10 cellular contexts compared by ENCODE assay signal in genomic region chr6:151806757-151807512, GRCh38. TPM values are rescaled to one million over a fixed set of nuclear protein-coding genes. Genes with fewer than 3 reads are reported as not detected.
A peak's percentile ranks its signal among the peaks of the same experiment; 100 is the strongest.
DNase-seq lines count a peak whose midpoint lies in the region; ATAC-seq and TF ChIP-seq lines count a peak whose summit lies in the region.
"Had no signal": no experiment of that assay in that cellular context is flagged by ENCODE, and none has a peak within 500 bp of the region (broad histone marks: within the 10 kb centered on the region; RNA-seq: fewer than 3 reads in every experiment).

No MANE protein-coding gene starts in this region.

- no peak overlapping the region for H4K91ac ChIP-seq in mesenchymal stem cell (ENCODE audit: low read length)

- peak overlapping the region; percentile 36 for H3K4me3 ChIP-seq in brain microvascular endothelial cell (ENCODE audit: low read depth, low read length)
- H3K4me3 ChIP-seq in mesenchymal stem cell (ENCODE audit: insufficient read depth in 1 of 2, low read depth in 1 of 2, low read length in 2 of 2) = peak overlapping the region in 1 of 2 experiments; percentile 61
- H3K4me3 ChIP-seq in upper lobe of right lung = peak overlapping the region; percentile 48

- no peak overlapping the region for H2BK12ac ChIP-seq in mesenchymal stem cell (ENCODE audit: low read length in 2 of 2)

- H3K9me3 ChIP-seq in mesenchymal stem cell (ENCODE audit: control insufficient read depth, low read length) (no peaks in the 10 kb centered on the region), upper lobe of right lung (no peaks in the 10 kb centered on the region)

- H3K27me3 Mint-ChIP-seq in activated T-cell treated with anti-CD3 and anti-CD28 coated beads, Interleukin-2, amount 50 U/mL, for 24 hours = peaks cover 67% of the 10 kb centered on the region

- H2AFZ ChIP-seq in mesenchymal stem cell (ENCODE audit: low read depth, low read length) = no peak overlapping the region

- no peaks in the 10 kb centered on the region for H3K36me3 Mint-ChIP-seq in activated T-cell treated with anti-CD3 and anti-CD28 coated beads, Interleukin-2, amount 50 U/mL, for 24 hours (ENCODE audit: low read depth)

- H3K27ac ChIP-seq in brain microvascular endothelial cell (no peak overlapping the region), mesenchymal stem cell (ENCODE audit: low read length, poor library complexity, severe bottlenecking) (no peak overlapping the region), upper lobe of right lung (no peak overlapping the region)
- H3K27ac ChIP-seq: RWPE1 had no signal

- intact Hi-C loops in upper lobe of right lung (cut with DNase I) = no loop called here

- H3K36me3 ChIP-seq in brain microvascular endothelial cell (replicated peaks) = no peaks in the 10 kb centered on the region
- H3K36me3 ChIP-seq in mesenchymal stem cell (ENCODE audit: control insufficient read depth in 1 of 2, insufficient read depth in 2 of 2, low read depth in 1 of 2, low read length in 2 of 2) = peaks cover 0 to 7% of the 10 kb centered on the region in 2 experiments
- no peaks in the 10 kb centered on the region for H3K36me3 ChIP-seq in upper lobe of right lung

- H3K27me3 ChIP-seq in brain microvascular endothelial cell (replicated peaks) (peaks cover 54% of the 10 kb centered on the region), mesenchymal stem cell (ENCODE audit: control insufficient read depth in 1 of 2, insufficient read depth in 1 of 2, low read length in 2 of 2) (peaks cover 22 to 50% of the 10 kb centered on the region in 2 experiments), upper lobe of right lung (peaks cover 36% of the 10 kb centered on the region)

- H3K4me1 ChIP-seq in mesenchymal stem cell (ENCODE audit: control insufficient read depth, insufficient read depth, low read depth, low read length) (peaks cover 13% of the 10 kb centered on the region), upper lobe of right lung (peaks cover 16% of the 10 kb centered on the region)

- H2BK15ac ChIP-seq in mesenchymal stem cell (ENCODE audit: low read depth, poor library complexity, severe bottlenecking) = no peak overlapping the region

- no peak overlapping the region for H2BK120ac ChIP-seq in mesenchymal stem cell (ENCODE audit: low read depth, low read length)

- H3K9me3 Mint-ChIP-seq in activated T-cell treated with anti-CD3 and anti-CD28 coated beads, Interleukin-2, amount 50 U/mL, for 24 hours = no peaks in the 10 kb centered on the region

- peak overlapping the region; percentile 42 for H3K9ac ChIP-seq in mesenchymal stem cell (ENCODE audit: low read length)

- H3K79me1 ChIP-seq in mesenchymal stem cell (replicated peaks; ENCODE audit: low read length, poor library complexity, severe bottlenecking) = no peaks in the 10 kb centered on the region

- TF ChIP-seq CTCF in brain microvascular endothelial cell (IDR thresholded peaks at IDR 0.05; ENCODE audit: low read depth, low read length, missing control alignments) (no peak), upper lobe of right lung (IDR thresholded peaks at IDR 0.05) (no peak)

- H2BK5ac ChIP-seq in mesenchymal stem cell (ENCODE audit: low read depth, low read length, poor library complexity, severe bottlenecking) = no peak overlapping the region

- in situ Hi-C loops in brain microvascular endothelial cell (cut with HindIII; ENCODE audit: low pct_ligation_motif_present, low sequenced_read_pairs) = no loop called here

- 9% methylated on average over 19 of the region's 20 CpGs for WGBS in mesenchymal stem cell

- no peak overlapping the region for H3K23ac ChIP-seq in mesenchymal stem cell (ENCODE audit: low read length in 2 of 2)

- no peak overlapping the region for H3K4me2 ChIP-seq in mesenchymal stem cell (ENCODE audit: low read length, poor library complexity, severe bottlenecking)

- H3K4me3 Mint-ChIP-seq in activated T-cell treated with anti-CD3 and anti-CD28 coated beads, Interleukin-2, amount 50 U/mL, for 24 hours = peak overlapping the region; percentile 33

- H3K4ac ChIP-seq in mesenchymal stem cell (ENCODE audit: low read depth in 1 of 2, low read length in 2 of 2) = no peak overlapping the region

- no peak overlapping the region for H3K27ac Mint-ChIP-seq in activated T-cell treated with anti-CD3 and anti-CD28 coated beads, Interleukin-2, amount 50 U/mL, for 24 hours
- H3K27ac Mint-ChIP-seq: CD4-positive, CD25-positive, alpha-beta regulatory T cell had no signal

- H3K4me1 Mint-ChIP-seq in activated T-cell treated with anti-CD3 and anti-CD28 coated beads, Interleukin-2, amount 50 U/mL, for 24 hours (ENCODE audit: low read depth) = peaks cover 8% of the 10 kb centered on the region

- no peak overlapping the region for H2AK5ac ChIP-seq in mesenchymal stem cell (ENCODE audit: low read length, severe bottlenecking)

- no peak for DNase-seq in activated T-cell treated with anti-CD3 and anti-CD28 coated beads, Interleukin-2, amount 50 U/mL, for 24 hours
- DNase-seq in activated T-cell treated with anti-CD3 and anti-CD28 coated beads for 4 hours (no peak), brain microvascular endothelial cell (peak; percentile 51), mesenchymal stem cell (no peak), upper lobe of right lung (no peak), kidney glomerular epithelial cell (lab: John Stamatoyannopoulos, UW) (no peak), NCI-H1092 (lab: John Stamatoyannopoulos, UW) (no peak), NCI-H2029 treated with DMSO at 0.1 percent for 48 hours (lab: John Stamatoyannopoulos, UW) (no peak)
- DNase-seq: CD4-positive, CD25-positive, alpha-beta regulatory T cell had no signal

- no peak overlapping the region for H4K8ac ChIP-seq in mesenchymal stem cell (ENCODE audit: low read length)

- peak; percentile 7 for ATAC-seq in upper lobe of right lung

- H3K18ac ChIP-seq in mesenchymal stem cell (ENCODE audit: low read depth in 1 of 2, low read length in 2 of 2) = no peak overlapping the region

- H3K14ac ChIP-seq in mesenchymal stem cell (ENCODE audit: low read length in 2 of 2) = no peak overlapping the region

RNA-seq across cellular contexts. Expression of gene ESR1, which starts 0.5 kb away (rescaled TPM):
- not detected for polyA plus RNA-seq in mesenchymal stem cell (2013, experiment 1 of 2)
- not detected for polyA plus RNA-seq in mesenchymal stem cell (2013, experiment 2 of 2)
- total RNA-seq in upper lobe of right lung = 5.7 TPM
